Comparison of ENCODE assay signal across 26 cellular contexts in genomic region chr2:121501554-121501953, GRCh38. TPM values are rescaled to one million over a fixed set of nuclear protein-coding genes. Genes with fewer than 3 reads are reported as not detected.
A peak's percentile ranks its signal among the peaks of the same experiment; 100 is the strongest.
DNase-seq lines count a peak whose midpoint lies in the region; ATAC-seq, FAIRE-seq and TF ChIP-seq lines count a peak whose summit lies in the region.
"Had no signal": no experiment of that assay in that cellular context is flagged by ENCODE, and none has a peak within 500 bp of the region (broad histone marks: within the 10 kb centered on the region; RNA-seq: fewer than 3 reads in every experiment).

No MANE protein-coding gene starts in this region.

- intact Hi-C loops in natural killer cell (cut with micrococcal nuclease) (no loop called here), CD14-positive monocyte (cut with micrococcal nuclease) (no loop called here), tibial artery (cut with DNase I; ENCODE audit: low total_unique reads) (no loop called here)

- peaks cover 0 to 23% (median 4%) of the 10 kb centered on the region in 4 donors for H3K4me1 ChIP-seq in tibial artery
- H3K4me1 ChIP-seq: BE2C, colonic mucosa had no signal

- H3K27me3 Mint-ChIP-seq in chondrocyte (ENCODE audit: low read depth) (no peaks in the 10 kb centered on the region), natural killer cell (ENCODE audit: low read depth in 2 of 2) (no peaks in the 10 kb centered on the region), CD14-positive monocyte (ENCODE audit: low read depth in 3 of 3) (no peaks in the 10 kb centered on the region)
- H3K27me3 Mint-ChIP-seq: activated naive CD4-positive, alpha-beta T cell treated with anti-CD3 and anti-CD28 coated beads, Interleukin-2, amount 50 U/mL, for 24 hours; stimulated activated memory B cell treated with anti-CD40 and anti-IgM and Interleukin-4, amounts not matched to agents 10 μg/mL and 1 μg/mL and 100 μg/mL, for 72 hours had no signal

- no peak for ATAC-seq in natural killer cell
- ATAC-seq: A549; stimulated activated memory B cell treated with anti-CD40 and anti-IgM and Interleukin-4, amounts not matched to agents 10 μg/mL and 1 μg/mL and 100 μg/mL, for 72 hours had no signal

- H3K9me3 ChIP-seq in tibial artery, result no peaks in the 10 kb centered on the region
- H3K9me3 ChIP-seq: A549, BE2C, colonic mucosa, neutrophil had no signal

- H3K27me3 ChIP-seq in tibial artery, result no peaks in the 10 kb centered on the region
- H3K27me3 ChIP-seq: BE2C, colonic mucosa, neutrophil, spleen had no signal

- peaks cover 8 to 11% (median 10%) of the 10 kb centered on the region in 3 donors for H3K36me3 ChIP-seq in tibial artery
- H3K36me3 ChIP-seq: colonic mucosa had no signal

- CTCF ChIA-PET in RWPE1 (lab: Yijun Ruan, JAX), result interaction anchor here (0.7 kb wide), 1 partner anchor 99 kb away, joined by 3 read pairs; no protein-coding TSS in a partner anchor

- peak overlapping the region; percentile 92 for H3K27ac Mint-ChIP-seq in chondrocyte (ENCODE audit: unreplicated experiment)
- peak overlapping the region; percentile 79 to 85 for H3K27ac Mint-ChIP-seq in natural killer cell
- no peak overlapping the region for H3K27ac Mint-ChIP-seq in CD14-positive monocyte
- H3K27ac Mint-ChIP-seq: activated naive CD4-positive, alpha-beta T cell treated with anti-CD3 and anti-CD28 coated beads, Interleukin-2, amount 50 U/mL, for 24 hours; stimulated activated memory B cell treated with anti-CD40 and anti-IgM and Interleukin-4, amounts not matched to agents 10 μg/mL and 1 μg/mL and 100 μg/mL, for 72 hours had no signal

- peak overlapping the region; percentile 81 for H3K27ac ChIP-seq in RWPE1
- no peak overlapping the region for H3K27ac ChIP-seq in tibial artery
- H3K27ac ChIP-seq: colonic mucosa, KMS-11, neutrophil had no signal

- H3K36me3 Mint-ChIP-seq in chondrocyte (ENCODE audit: low read depth) (peaks cover 7% of the 10 kb centered on the region), natural killer cell (peaks cover 38% of the 10 kb centered on the region), CD14-positive monocyte (peaks cover 65 to 80% of the 10 kb centered on the region in 2 donors)

- peak; percentile 30 for DNase-seq in RWPE1 (ENCODE audit: low spot score)
- DNase-seq in chondrocyte (ENCODE audit: low spot score), result no peak
- no peak for DNase-seq in natural killer cell
- DNase-seq in CD14-positive monocyte (ENCODE audit: low spot score), result no peak
- no peak for DNase-seq in tibial artery
- DNase-seq in NCI-H2029 treated with DMSO at 0.1 percent for 48 hours (lab: John Stamatoyannopoulos, UW), result no peak
- no peak for DNase-seq in HuH-7 (ENCODE audit: low spot score)
- DNase-seq: activated CD4-positive, alpha-beta T cell treated with anti-CD3 and anti-CD28 coated beads, Interleukin-2, amount 50 U/mL, for 48 hours; activated CD8-positive, alpha-beta memory T cell treated with anti-CD3 and anti-CD28 coated beads, Interleukin-2, amount 50 U/mL, for 4 hours; BE2C; colonic mucosa; glutamatergic neuron; GOT3; NCI-H1436 treated with DMSO at 0.1 percent for 48 hours; NCI-H2171; NCI-H526; Right ventricle myocardium superior; spleen; stimulated activated CD4-positive, alpha-beta T cell treated with anti-CD3 and anti-CD28 coated beads, Interleukin-2, amount 100 ng/mL, for 48 hours had no signal

- peaks cover 62% of the 10 kb centered on the region for H3K4me1 Mint-ChIP-seq in chondrocyte (ENCODE audit: low read depth)
- peaks cover 61 to 74% of the 10 kb centered on the region in 2 donors for H3K4me1 Mint-ChIP-seq in natural killer cell
- H3K4me1 Mint-ChIP-seq in CD14-positive monocyte, result no peaks in the 10 kb centered on the region

- no peak overlapping the region for H3K4me3 Mint-ChIP-seq in chondrocyte (ENCODE audit: unreplicated experiment)
- H3K4me3 Mint-ChIP-seq in natural killer cell, result peak overlapping the region; percentile 66
- no peak overlapping the region for H3K4me3 Mint-ChIP-seq in CD14-positive monocyte
- H3K4me3 Mint-ChIP-seq: activated naive CD4-positive, alpha-beta T cell treated with anti-CD3 and anti-CD28 coated beads, Interleukin-2, amount 50 U/mL, for 24 hours; stimulated activated memory B cell treated with anti-CD40 and anti-IgM and Interleukin-4, amounts not matched to agents 10 μg/mL and 1 μg/mL and 100 μg/mL, for 72 hours had no signal

- POLR2A ChIA-PET in RWPE1 (lab: Yijun Ruan, JAX; ENCODE audit: low non-redundant PET), result interaction anchor here (0.6 kb wide), 1 partner anchor 89 kb away, joined by 3 read pairs; no protein-coding TSS in a partner anchor

- no peak overlapping the region for H3K4me3 ChIP-seq in tibial artery
- H3K4me3 ChIP-seq: A549, colonic mucosa, spleen had no signal

- H3K9me3 Mint-ChIP-seq in chondrocyte (ENCODE audit: low read depth), result peaks cover 4% of the 10 kb centered on the region
- peaks cover 0 to 3% of the 10 kb centered on the region in 2 donors for H3K9me3 Mint-ChIP-seq in natural killer cell
- peaks cover 2 to 8% (median 6%) of the 10 kb centered on the region in 7 donors for H3K9me3 Mint-ChIP-seq in CD14-positive monocyte

- TF ChIP-seq CTCF in RWPE1 (conservative IDR thresholded peaks at IDR 0.05; ENCODE audit: low read depth) (no peak), chondrocyte (IDR thresholded peaks at IDR 0.05) (no peak), natural killer cell (IDR thresholded peaks at IDR 0.05) (no peak), CD14-positive monocyte (IDR thresholded peaks at IDR 0.05) (no peak), tibial artery (IDR thresholded peaks at IDR 0.05) (no peak)

- FAIRE-seq in A204.1 (lab: Jason Lieb, UNC), result peak; percentile 35
- FAIRE-seq: A549, urothelium cell line had no signal

RNA-seq across cellular contexts. Expression of gene RNU4ATAC, which starts 29.1 kb away (rescaled TPM):
- total RNA-seq in chondrocyte (not detected in 3 replicates), natural killer cell (not detected)
- not detected for polyA plus RNA-seq in CD14-positive monocyte
- total RNA-seq: colonic mucosa had no signal
- polyA plus RNA-seq: A549, spleen had no signal

Comparison
In these comparisons a context has a peak if more than half of its experiments do, and no peak if none do; other contexts are left out.
1. H3K27ac Mint-ChIP-seq: peak in chondrocyte (single experiment) and natural killer cell (2 of 2); none in CD14-positive monocyte (0 of 7).